22 cellular contexts compared by ENCODE assay signal in genomic region chr18:62991389-62991788, GRCh38.
"Had no signal": no experiment of that assay in that cellular context is flagged by ENCODE, and none has a peak within 500 bp of the region (broad histone marks: within the 10 kb centered on the region; RNA-seq: fewer than 3 reads in every experiment).

No MANE protein-coding gene starts in this region.

- H3K27me3 ChIP-seq: MG63 had no signal

- DNase-seq: Karpas-422, KBM-7, MG63, NCI-H1092 treated with DMSO at 0.1 percent for 48 hours, NCI-H1417, NCI-H1436 treated with DMSO at 0.1 percent for 48 hours, NCI-H1694, NCI-H187 treated with DMSO at 0.1 percent for 48 hours, NCI-H2029 treated with DMSO at 0.1 percent for 48 hours, NCI-H2171 treated with DMSO at 0.1 percent for 48 hours, NCI-H510A, NCI-H524 treated with DMSO at 0.1 percent for 48 hours, NCI-H774, RPMI8226, SHP77, SK-N-SH, SW 1271, T-cell had no signal

- H3K36me3 ChIP-seq: MG63 had no signal

- H3K9me3 ChIP-seq: MG63, SK-N-SH had no signal

- H3K9me3 Mint-ChIP-seq: T-cell had no signal

- ATAC-seq: T-cell had no signal

- H3K27ac Mint-ChIP-seq: IgD-negative memory B cell, T-cell had no signal

- H3K4me3 ChIP-seq: MG63 had no signal

- H3K4me1 Mint-ChIP-seq: T-cell had no signal

- H3K4me3 Mint-ChIP-seq: IgD-negative memory B cell, T-cell had no signal

- H3K9ac ChIP-seq: SK-N-SH had no signal

- H3K4me2 ChIP-seq: SK-N-SH had no signal

- H3K27ac ChIP-seq: HL-60 had no signal

- H3K36me3 Mint-ChIP-seq: IgD-negative memory B cell, T-cell had no signal

- FAIRE-seq: HTR-8/SVneo, RCC 7860 had no signal

- H3K9me2 ChIP-seq: SK-N-SH had no signal
